ENCODE assay signal across 23 cellular contexts in the genomic region with DNA sequence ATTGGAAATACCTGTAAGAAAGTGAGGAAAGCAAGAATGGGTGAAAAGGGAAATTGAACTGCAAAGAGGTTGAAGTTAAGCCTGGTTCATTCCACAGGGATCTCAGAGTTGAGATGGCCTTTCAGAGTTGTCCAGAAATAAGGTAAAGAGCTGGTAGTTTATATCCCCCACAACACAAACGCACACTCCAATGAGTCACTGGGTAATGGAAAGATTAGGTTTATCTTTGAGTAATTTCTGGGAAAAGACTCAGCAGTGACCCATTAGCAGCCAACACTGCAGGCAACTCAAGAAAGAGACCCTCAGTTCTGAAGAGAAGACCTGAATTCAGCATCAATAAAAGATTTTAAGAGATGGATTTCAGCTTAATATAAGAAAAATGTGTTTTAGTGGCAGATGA.
DNase-seq lines count a peak whose midpoint lies in the region; TF ChIP-seq lines count a peak whose summit lies in the region.
"Had no signal": no experiment of that assay in that cellular context is flagged by ENCODE, and none has a peak within 500 bp of the region (broad histone marks: within the 10 kb centered on the region; RNA-seq: fewer than 3 reads in every experiment).

No MANE protein-coding gene starts in this region.

- POLR2A ChIA-PET in PC-9 (lab: Charles Lee; ENCODE audit: unreplicated experiment): interaction anchor here (0.9 kb wide), 1 partner anchor 1567 kb away, joined by 5 read pairs; no protein-coding TSS in a partner anchor

- H3K18ac ChIP-seq in mesendoderm (ENCODE audit: low read length): no peak overlapping the region

- H2BK120ac ChIP-seq in mesendoderm (ENCODE audit: low read depth, low read length): no peak overlapping the region

- H3K23ac ChIP-seq in mesendoderm (ENCODE audit: low read length): no peak overlapping the region

- intact Hi-C loops in PC-9 (cut with micrococcal nuclease; ENCODE audit: unreplicated experiment): no loop called here

- no peak overlapping the region for H3K27ac ChIP-seq in mesendoderm (ENCODE audit: low read depth, low read length)
- H3K27ac ChIP-seq in PC-9: no peak overlapping the region
- H3K27ac ChIP-seq: KMS-11, lower lobe of right lung, psoas muscle, skin epidermis, transverse colon had no signal

- H3K4me3 ChIP-seq in mesendoderm (ENCODE audit: low read length) (no peak overlapping the region), PC-9 (no peak overlapping the region)
- H3K4me3 ChIP-seq: lower lobe of right lung, psoas muscle, skin epidermis, transverse colon had no signal

- no peak overlapping the region for H3K4ac ChIP-seq in mesendoderm (ENCODE audit: low read depth, low read length)

- CTCF ChIA-PET in PC-9 (lab: Charles Lee): no interaction called here

- H3K4me1 ChIP-seq in mesendoderm (ENCODE audit: control insufficient read depth, low read depth, low read length) (no peaks in the 10 kb centered on the region), PC-9 (replicated peaks; ENCODE audit: insufficient read depth) (no peaks in the 10 kb centered on the region)
- H3K4me1 ChIP-seq: lower lobe of right lung, psoas muscle, transverse colon had no signal

- BruUV-seq in PC-9 (replicated peaks; lab: Mats Ljungman, UMichigan): no TSS peak

- 0 out of 2 replicates have a peak, but pooled peaks cover 4% of the 10 kb centered on the region for H3K9me3 ChIP-seq in PC-9 (ENCODE audit: insufficient read depth, low read depth)
- H3K9me3 ChIP-seq: lower lobe of right lung, psoas muscle, transverse colon had no signal

- no peaks in the 10 kb centered on the region for H3K36me3 Mint-ChIP-seq in activated naive CD8-positive, alpha-beta T cell treated with anti-CD3 and anti-CD28 coated beads for 36 hours
- H3K36me3 Mint-ChIP-seq: activated naive CD4-positive, alpha-beta T cell treated with anti-CD3 and anti-CD28 coated beads, Interleukin-2, amount 50 U/mL, for 24 hours had no signal

- DNase-seq in Daoy (ENCODE audit: low read depth) (peak; percentile 14), HT1080 (ENCODE audit: low read depth) (peak; percentile 31), iris pigment epithelial cell (ENCODE audit: low read depth) (peak; percentile 28), mesendoderm (no peak), PC-9 (no peak)
- no peak for DNase-seq in activated naive CD8-positive, alpha-beta T cell treated with anti-CD3 and anti-CD28 coated beads for 36 hours
- no peak for DNase-seq in stimulated activated CD4-positive, alpha-beta T cell treated with anti-CD3 and anti-CD28 coated beads, Interleukin-2, amount 100 ng/mL, for 24 hours
- DNase-seq in stimulated activated CD4-positive, alpha-beta T cell treated with anti-CD3 and anti-CD28 coated beads, Interleukin-4, amount 100 ng/mL, for 1 hour: no peak
- DNase-seq: ACHN; activated CD4-positive, alpha-beta T cell treated with anti-CD3 and anti-CD28 coated beads, Interleukin-2, amount 10 ng/mL, durations not matched to agents 7 days and 5 days; C1 segment of cervical spinal cord; effector CD4-positive, alpha-beta T cell; erythroblast; lower lobe of right lung; NCI-H1694 treated with DMSO at 0.1 percent for 48 hours; NCI-H748 treated with DMSO at 0.1 percent for 48 hours; psoas muscle; stimulated activated CD4-positive, alpha-beta T cell treated with anti-CD3 and anti-CD28 coated beads, Interleukin-4, amount 100 ng/mL, for 24 hours; transverse colon had no signal

- H3K27me3 Mint-ChIP-seq in activated naive CD8-positive, alpha-beta T cell treated with anti-CD3 and anti-CD28 coated beads for 36 hours: no peaks in the 10 kb centered on the region
- H3K27me3 Mint-ChIP-seq: activated naive CD4-positive, alpha-beta T cell treated with anti-CD3 and anti-CD28 coated beads, Interleukin-2, amount 50 U/mL, for 24 hours had no signal

- no peaks in the 10 kb centered on the region for H3K9me3 Mint-ChIP-seq in activated naive CD8-positive, alpha-beta T cell treated with anti-CD3 and anti-CD28 coated beads for 36 hours
- H3K9me3 Mint-ChIP-seq: activated naive CD4-positive, alpha-beta T cell treated with anti-CD3 and anti-CD28 coated beads, Interleukin-2, amount 50 U/mL, for 24 hours had no signal

- H3K9ac ChIP-seq in mesendoderm (ENCODE audit: low read length): no peak overlapping the region
- H3K9ac ChIP-seq: KMS-11 had no signal

- H3K36me3 ChIP-seq in mesendoderm (ENCODE audit: control insufficient read depth, insufficient read depth, low read length): no peaks in the 10 kb centered on the region
- no peaks in the 10 kb centered on the region for H3K36me3 ChIP-seq in PC-9 (ENCODE audit: low read depth)
- H3K36me3 ChIP-seq: lower lobe of right lung, transverse colon had no signal

- H4K20me1 ChIP-seq in PC-9 (ENCODE audit: insufficient read depth): no peaks in the 10 kb centered on the region

- peak overlapping the region; percentile 13 for H3K27ac Mint-ChIP-seq in activated naive CD8-positive, alpha-beta T cell treated with anti-CD3 and anti-CD28 coated beads for 36 hours
- H3K27ac Mint-ChIP-seq: activated CD4-positive, alpha-beta T cell treated with anti-CD3 and anti-CD28 coated beads, Interleukin-2, amount 10 ng/mL, durations not matched to agents 7 days and 5 days; activated naive CD4-positive, alpha-beta T cell treated with anti-CD3 and anti-CD28 coated beads, Interleukin-2, amount 50 U/mL, for 24 hours; activated T-helper 1 cell treated with anti-CD3 and anti-CD28 coated beads, Interleukin-12 subunit alpha, Interleukin-12 subunit beta, Interleukin-2, Interleukin-4 antibody, amounts not matched to agents 30 ng/mL and 10 ng/mL and 1 ng/mL, durations not matched to agents 14 hours and 24 hours and 36 hours had no signal

- no peak overlapping the region for H4K8ac ChIP-seq in mesendoderm (ENCODE audit: low read depth, low read length)

- H3K4me2 ChIP-seq in mesendoderm (ENCODE audit: low read length): no peak overlapping the region
- H3K4me2 ChIP-seq in PC-9: no peak overlapping the region
- H3K4me2 ChIP-seq: KMS-11 had no signal

- TF ChIP-seq CTCF in PC-9 (conservative IDR thresholded peaks at IDR 0.05): no peak

- no peak overlapping the region for H3K56ac ChIP-seq in mesendoderm (ENCODE audit: low read length)

- H2AFZ ChIP-seq in PC-9: no peak overlapping the region

- H2AK5ac ChIP-seq in mesendoderm (ENCODE audit: low read length): no peak overlapping the region

- H3K79me2 ChIP-seq in mesendoderm (ENCODE audit: control insufficient read depth, insufficient read depth, low read length) (no peaks in the 10 kb centered on the region), PC-9 (ENCODE audit: low read depth) (no peaks in the 10 kb centered on the region)

- H3K27me3 ChIP-seq in mesendoderm (ENCODE audit: insufficient read depth, low read length, poor library complexity): no peaks in the 10 kb centered on the region
- no peaks in the 10 kb centered on the region for H3K27me3 ChIP-seq in PC-9 (ENCODE audit: insufficient read depth, low read depth)
- H3K27me3 ChIP-seq: transverse colon had no signal

- WGBS in mesendoderm (ENCODE audit: extremely low coverage, insufficient coverage, low lambda C conversion rate): no CpG with 5 or more reads among the region's 1 CpG

- H3K4me3 Mint-ChIP-seq in activated naive CD8-positive, alpha-beta T cell treated with anti-CD3 and anti-CD28 coated beads for 36 hours: no peak overlapping the region
- H3K4me3 Mint-ChIP-seq: activated CD4-positive, alpha-beta T cell treated with anti-CD3 and anti-CD28 coated beads, Interleukin-2, amount 10 ng/mL, durations not matched to agents 7 days and 5 days; activated naive CD4-positive, alpha-beta T cell treated with anti-CD3 and anti-CD28 coated beads, Interleukin-2, amount 50 U/mL, for 24 hours; activated T-helper 1 cell treated with anti-CD3 and anti-CD28 coated beads, Interleukin-12 subunit alpha, Interleukin-12 subunit beta, Interleukin-2, Interleukin-4 antibody, amounts not matched to agents 30 ng/mL and 10 ng/mL and 1 ng/mL, durations not matched to agents 14 hours and 24 hours and 36 hours had no signal

- H2BK15ac ChIP-seq in mesendoderm (replicated peaks; ENCODE audit: low read depth): no peak overlapping the region

- H3K79me1 ChIP-seq in mesendoderm (ENCODE audit: low read length): no peaks in the 10 kb centered on the region

- no peak overlapping the region for H2BK5ac ChIP-seq in mesendoderm (ENCODE audit: low read length)

- peaks cover 3% of the 10 kb centered on the region; the same call in 1 of the 2 replicates for H3K9me2 ChIP-seq in PC-9 (ENCODE audit: insufficient read depth)

- H3K4me1 Mint-ChIP-seq in activated naive CD8-positive, alpha-beta T cell treated with anti-CD3 and anti-CD28 coated beads for 36 hours: peaks cover 12% of the 10 kb centered on the region

- H3F3A ChIP-seq in PC-9 (ENCODE audit: insufficient read depth, low read depth): no peaks in the 10 kb centered on the region

- no peak overlapping the region for H4K5ac ChIP-seq in mesendoderm (ENCODE audit: low read length)

Comparison
In these comparisons a context has a peak if more than half of its experiments do, and no peak if none do; other contexts are left out.
1. DNase-seq: peak in Daoy (single experiment), HT1080 (single experiment) and iris pigment epithelial cell (single experiment); none in activated naive CD8-positive, alpha-beta T cell treated with anti-CD3 and anti-CD28 coated beads for 36 hours (single experiment), mesendoderm (single experiment), PC-9 (0 of 2), stimulated activated CD4-positive, alpha-beta T cell treated with anti-CD3 and anti-CD28 coated beads, Interleukin-2, amount 100 ng/mL, for 24 hours (0 of 2) and stimulated activated CD4-positive, alpha-beta T cell treated with anti-CD3 and anti-CD28 coated beads, Interleukin-4, amount 100 ng/mL, for 1 hour (single experiment).